1 cellular context compared by ENCODE assay signal in genomic region chr1:101148987-101149386, GRCh38.
TF ChIP-seq lines count a peak whose summit lies in the region.

No MANE protein-coding gene starts in this region.

TF ChIP-seq in GM12878, 131 proteins besides CTCF, POLR2A, EP300 and RAD21 (continued from another document):
- no peak for TF ChIP-seq E2F8 (IDR thresholded peaks at IDR 0.05; ENCODE audit: low read depth, partially characterized antibody)
- TF ChIP-seq MYC (IDR thresholded peaks at IDR 0.05; ENCODE audit: insufficient read depth, insufficient read length, insufficient replicate concordance, low read length, severe bottlenecking): no peak
- no peak for TF ChIP-seq NRF1 (conservative IDR thresholded peaks at IDR 0.05; ENCODE audit: low read depth, low read length)
- TF ChIP-seq EGR1 (IDR thresholded peaks at IDR 0.05; ENCODE audit: borderline replicate concordance in 1 of 2, low read depth in 2 of 2, low read length in 2 of 2): no peak
- no peak for TF ChIP-seq CBX3 (IDR thresholded peaks at IDR 0.05; ENCODE audit: borderline replicate concordance, low read depth)
- no peak for TF ChIP-seq FOS (IDR thresholded peaks at IDR 0.05; ENCODE audit: borderline replicate concordance, extremely low read depth, insufficient read length)
TF ChIP-seq in GM12878: peak in this region for 0.
